ENCODE assay signal across 1 cellular context in genomic region chr7:97576043-97576442, GRCh38.
TF ChIP-seq lines count a peak whose summit lies in the region.

No MANE protein-coding gene starts in this region.

TF ChIP-seq in GM23338, 12 proteins besides CTCF, POLR2A, EP300 and RAD21 (continued from another document):
- TF ChIP-seq, protein P1, sequence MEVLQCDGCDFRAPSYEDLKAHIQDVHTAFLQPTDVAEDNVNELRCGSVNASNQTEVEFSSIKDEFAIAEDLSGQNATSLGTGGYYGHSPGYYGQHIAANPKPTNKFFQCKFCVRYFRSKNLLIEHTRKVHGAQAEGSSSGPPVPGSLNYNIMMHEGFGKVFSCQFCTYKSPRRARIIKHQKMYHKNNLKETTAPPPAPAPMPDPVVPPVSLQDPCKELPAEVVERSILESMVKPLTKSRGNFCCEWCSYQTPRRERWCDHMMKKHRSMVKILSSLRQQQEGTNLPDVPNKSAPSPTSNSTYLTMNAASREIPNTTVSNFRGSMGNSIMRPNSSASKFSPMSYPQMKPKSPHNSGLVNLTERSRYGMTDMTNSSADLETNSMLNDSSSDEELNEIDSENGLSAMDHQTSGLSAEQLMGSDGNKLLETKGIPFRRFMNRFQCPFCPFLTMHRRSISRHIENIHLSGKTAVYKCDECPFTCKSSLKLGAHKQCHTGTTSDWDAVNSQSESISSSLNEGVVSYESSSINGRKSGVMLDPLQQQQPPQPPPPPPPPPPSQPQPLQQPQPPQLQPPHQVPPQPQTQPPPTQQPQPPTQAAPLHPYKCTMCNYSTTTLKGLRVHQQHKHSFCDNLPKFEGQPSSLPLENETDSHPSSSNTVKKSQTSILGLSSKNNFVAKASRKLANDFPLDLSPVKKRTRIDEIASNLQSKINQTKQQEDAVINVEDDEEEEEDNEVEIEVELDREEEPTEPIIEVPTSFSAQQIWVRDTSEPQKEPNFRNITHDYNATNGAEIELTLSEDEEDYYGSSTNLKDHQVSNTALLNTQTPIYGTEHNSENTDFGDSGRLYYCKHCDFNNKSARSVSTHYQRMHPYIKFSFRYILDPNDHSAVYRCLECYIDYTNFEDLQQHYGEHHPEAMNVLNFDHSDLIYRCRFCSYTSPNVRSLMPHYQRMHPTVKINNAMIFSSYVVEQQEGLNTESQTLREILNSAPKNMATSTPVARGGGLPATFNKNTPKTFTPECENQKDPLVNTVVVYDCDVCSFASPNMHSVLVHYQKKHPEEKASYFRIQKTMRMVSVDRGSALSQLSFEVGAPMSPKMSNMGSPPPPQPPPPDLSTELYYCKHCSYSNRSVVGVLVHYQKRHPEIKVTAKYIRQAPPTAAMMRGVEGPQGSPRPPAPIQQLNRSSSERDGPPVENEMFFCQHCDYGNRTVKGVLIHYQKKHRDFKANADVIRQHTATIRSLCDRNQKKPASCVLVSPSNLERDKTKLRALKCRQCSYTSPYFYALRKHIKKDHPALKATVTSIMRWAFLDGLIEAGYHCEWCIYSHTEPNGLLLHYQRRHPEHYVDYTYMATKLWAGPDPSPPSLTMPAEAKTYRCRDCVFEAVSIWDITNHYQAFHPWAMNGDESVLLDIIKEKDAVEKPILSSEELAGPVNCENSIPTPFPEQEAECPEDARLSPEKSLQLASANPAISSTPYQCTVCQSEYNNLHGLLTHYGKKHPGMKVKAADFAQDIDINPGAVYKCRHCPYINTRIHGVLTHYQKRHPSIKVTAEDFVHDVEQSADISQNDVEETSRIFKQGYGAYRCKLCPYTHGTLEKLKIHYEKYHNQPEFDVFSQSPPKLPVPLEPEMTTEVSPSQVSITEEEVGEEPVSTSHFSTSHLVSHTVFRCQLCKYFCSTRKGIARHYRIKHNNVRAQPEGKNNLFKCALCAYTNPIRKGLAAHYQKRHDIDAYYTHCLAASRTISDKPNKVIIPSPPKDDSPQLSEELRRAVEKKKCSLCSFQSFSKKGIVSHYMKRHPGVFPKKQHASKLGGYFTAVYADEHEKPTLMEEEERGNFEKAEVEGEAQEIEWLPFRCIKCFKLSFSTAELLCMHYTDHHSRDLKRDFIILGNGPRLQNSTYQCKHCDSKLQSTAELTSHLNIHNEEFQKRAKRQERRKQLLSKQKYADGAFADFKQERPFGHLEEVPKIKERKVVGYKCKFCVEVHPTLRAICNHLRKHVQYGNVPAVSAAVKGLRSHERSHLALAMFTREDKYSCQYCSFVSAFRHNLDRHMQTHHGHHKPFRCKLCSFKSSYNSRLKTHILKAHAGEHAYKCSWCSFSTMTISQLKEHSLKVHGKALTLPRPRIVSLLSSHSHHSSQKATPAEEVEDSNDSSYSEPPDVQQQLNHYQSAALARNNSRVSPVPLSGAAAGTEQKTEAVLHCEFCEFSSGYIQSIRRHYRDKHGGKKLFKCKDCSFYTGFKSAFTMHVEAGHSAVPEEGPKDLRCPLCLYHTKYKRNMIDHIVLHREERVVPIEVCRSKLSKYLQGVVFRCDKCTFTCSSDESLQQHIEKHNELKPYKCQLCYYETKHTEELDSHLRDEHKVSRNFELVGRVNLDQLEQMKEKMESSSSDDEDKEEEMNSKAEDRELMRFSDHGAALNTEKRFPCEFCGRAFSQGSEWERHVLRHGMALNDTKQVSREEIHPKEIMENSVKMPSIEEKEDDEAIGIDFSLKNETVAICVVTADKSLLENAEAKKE (CRISPR knock-in tag; IDR thresholded peaks at IDR 0.05): no peak
- TF ChIP-seq NANOG (IDR thresholded peaks at IDR 0.05; ENCODE audit: borderline replicate concordance): no peak
- no peak for TF ChIP-seq EZH2 (IDR thresholded peaks at IDR 0.05; ENCODE audit: low read depth, unreplicated experiment)
- no peak for TF ChIP-seq REST (IDR thresholded peaks at IDR 0.05; ENCODE audit: unreplicated experiment)
- no peak for TF ChIP-seq POLR2AphosphoS5 (IDR thresholded peaks at IDR 0.05; ENCODE audit: low read depth)
- TF ChIP-seq, protein P2, sequence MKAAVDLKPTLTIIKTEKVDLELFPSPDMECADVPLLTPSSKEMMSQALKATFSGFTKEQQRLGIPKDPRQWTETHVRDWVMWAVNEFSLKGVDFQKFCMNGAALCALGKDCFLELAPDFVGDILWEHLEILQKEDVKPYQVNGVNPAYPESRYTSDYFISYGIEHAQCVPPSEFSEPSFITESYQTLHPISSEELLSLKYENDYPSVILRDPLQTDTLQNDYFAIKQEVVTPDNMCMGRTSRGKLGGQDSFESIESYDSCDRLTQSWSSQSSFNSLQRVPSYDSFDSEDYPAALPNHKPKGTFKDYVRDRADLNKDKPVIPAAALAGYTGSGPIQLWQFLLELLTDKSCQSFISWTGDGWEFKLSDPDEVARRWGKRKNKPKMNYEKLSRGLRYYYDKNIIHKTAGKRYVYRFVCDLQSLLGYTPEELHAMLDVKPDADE (IDR thresholded peaks at IDR 0.05): no peak
- TF ChIP-seq ZNF331 (CRISPR knock-in tag; IDR thresholded peaks at IDR 0.05; ENCODE audit: low read depth): no peak
- no peak for TF ChIP-seq EZH2phosphoT487 (IDR thresholded peaks at IDR 0.05; ENCODE audit: unreplicated experiment)
